13 cellular contexts compared by ENCODE assay signal in the genomic region with DNA sequence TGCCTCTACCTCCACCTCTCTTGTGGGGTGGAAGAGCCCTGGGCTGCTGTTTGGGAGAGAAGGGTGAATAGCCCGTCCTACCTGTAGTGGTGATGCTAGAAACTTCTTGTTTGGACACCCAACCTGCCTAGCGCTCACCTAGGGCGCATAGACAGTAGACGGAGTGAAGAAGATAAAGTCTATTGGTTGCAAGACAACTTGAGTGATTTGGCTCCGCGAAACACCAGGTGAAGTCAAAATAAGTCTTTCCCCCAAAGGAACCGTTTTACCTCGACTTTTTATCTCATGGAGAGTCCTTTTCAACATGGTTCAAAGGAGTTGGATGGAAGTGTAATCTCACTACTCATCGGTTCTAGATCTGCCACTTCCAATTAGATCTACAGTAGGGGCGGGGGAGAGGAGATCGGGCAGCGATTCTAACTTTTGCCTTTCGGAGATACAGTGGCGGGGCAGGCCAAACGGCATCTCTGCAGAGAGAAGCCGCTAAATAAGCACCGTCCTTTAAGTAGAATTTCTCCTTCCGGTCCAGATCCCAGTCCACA. TPM values are rescaled to one million over a fixed set of nuclear protein-coding genes. Genes with fewer than 3 reads are reported as not detected.
DNase-seq lines count a peak whose midpoint lies in the region; ATAC-seq, FAIRE-seq and TF ChIP-seq lines count a peak whose summit lies in the region.
"Had no signal": no experiment of that assay in that cellular context is flagged by ENCODE, and none has a peak within 500 bp of the region (broad histone marks: within the 10 kb centered on the region; RNA-seq: fewer than 3 reads in every experiment).

No MANE protein-coding gene starts in this region.

- peaks cover 17% of the 10 kb centered on the region for H3K4me1 ChIP-seq in CD8-positive, alpha-beta memory T cell (ENCODE audit: insufficient read depth, low read length)
- H3K4me1 ChIP-seq in HEK293 (ENCODE audit: control insufficient read depth, insufficient read depth, low read length), result peaks cover 9% of the 10 kb centered on the region; the same call in 1 of the 2 replicates
- peaks cover 0 to 10% of the 10 kb centered on the region in 2 donors for H3K4me1 ChIP-seq in naive thymus-derived CD4-positive, alpha-beta T cell (ENCODE audit: control insufficient read depth in 2 of 2, insufficient read depth in 2 of 2, low read length in 2 of 2)
- H3K4me1 ChIP-seq: foreskin keratinocyte had no signal

- peaks cover 16% of the 10 kb centered on the region for H3K9me3 ChIP-seq in CD8-positive, alpha-beta memory T cell (ENCODE audit: low read length)
- H3K9me3 ChIP-seq in HEK293 (ENCODE audit: control insufficient read depth, insufficient read depth, low read depth, low read length), result no peaks in the 10 kb centered on the region
- H3K9me3 ChIP-seq in naive thymus-derived CD4-positive, alpha-beta T cell (ENCODE audit: control insufficient read depth in 2 of 3, low read length in 3 of 3), result peaks cover 0 to 49% (median 0%) of the 10 kb centered on the region in 3 experiments

- H3K9me3 Mint-ChIP-seq in CD8-positive, alpha-beta memory T cell, result peaks cover 17 to 59% (median 55%) of the 10 kb centered on the region in 5 donors
- H3K9me3 Mint-ChIP-seq in naive thymus-derived CD4-positive, alpha-beta T cell, result peaks cover 3 to 71% (median 41%) of the 10 kb centered on the region in 11 donors

- H3K36me3 Mint-ChIP-seq in CD8-positive, alpha-beta memory T cell, result peaks cover 0 to 5% (median 2%) of the 10 kb centered on the region in 3 donors
- H3K36me3 Mint-ChIP-seq in naive thymus-derived CD4-positive, alpha-beta T cell, result peaks cover 0 to 28% (median 3%) of the 10 kb centered on the region in 5 donors

- H3K4me1 Mint-ChIP-seq in CD8-positive, alpha-beta memory T cell, result peaks cover 24 to 28% (median 24%) of the 10 kb centered on the region in 3 donors
- H3K4me1 Mint-ChIP-seq in naive thymus-derived CD4-positive, alpha-beta T cell, result peaks cover 18 to 34% (median 25%) of the 10 kb centered on the region in 7 donors

- POLR2A ChIA-PET in CD8-positive, alpha-beta memory T cell (lab: Charles Lee), result no interaction called here
- POLR2A ChIA-PET in HEK293 (lab: Yijun Ruan, JAX), result interaction anchor here (1.1 to 2.7 kb wide), 2 partner anchors 10 to 15 kb away, joined by 3 to 101 read pairs; partner anchors contain the start of gene ZIC2
- POLR2A ChIA-PET in naive thymus-derived CD4-positive, alpha-beta T cell (lab: Charles Lee), result no interaction called here

- no peak for DNase-seq in CD8-positive, alpha-beta memory T cell
- peak; percentile 82 for DNase-seq in cerebellar cortex (ENCODE audit: low spot score)
- peak in 1 of 9 donors; percentile 24 for DNase-seq in naive thymus-derived CD4-positive, alpha-beta T cell
- no peak for DNase-seq in NCI-H146 treated with DMSO at 0.1 percent for 48 hours (lab: John Stamatoyannopoulos, UW; ENCODE audit: unreplicated experiment)
- DNase-seq in frontal cortex (ENCODE audit: low spot score in 2 of 2), result no peak
- DNase-seq in NCI-H1694 treated with DMSO at 0.1 percent for 48 hours (lab: John Stamatoyannopoulos, UW), result no peak
- DNase-seq: activated gamma-delta T cell, DMS53, foreskin keratinocyte, MM.1S had no signal

- ATAC-seq in naive thymus-derived CD4-positive, alpha-beta T cell, result no peak
- ATAC-seq: foreskin keratinocyte, Panc1 had no signal

- intact Hi-C loops in naive thymus-derived CD4-positive, alpha-beta T cell (cut with micrococcal nuclease), result loop anchor here in 1 of 2 donors (2.0 to 10.0 kb wide), 4 partner anchors 17 to 613 kb away; partner anchors contain the start of genes GGACT and PCCA

- CTCF ChIA-PET in CD8-positive, alpha-beta memory T cell (lab: Charles Lee), result no interaction called here
- CTCF ChIA-PET in HEK293 (lab: Yijun Ruan, JAX), result interaction anchor here (0.7 kb wide), 1 partner anchor 129 kb away, joined by 3 read pairs; no protein-coding TSS in a partner anchor
- CTCF ChIA-PET in naive thymus-derived CD4-positive, alpha-beta T cell (lab: Charles Lee), result no interaction called here

- no peak overlapping the region for H3K4me3 ChIP-seq in CD8-positive, alpha-beta memory T cell (ENCODE audit: low read length)
- H3K4me3 ChIP-seq in HEK293 (ENCODE audit: low read depth, low read length), result no peak overlapping the region; the same call in 1 of the 2 replicates
- no peak overlapping the region for H3K4me3 ChIP-seq in naive thymus-derived CD4-positive, alpha-beta T cell (ENCODE audit: low read length)

- H3K4me3 Mint-ChIP-seq in CD8-positive, alpha-beta memory T cell, result peak overlapping the region; percentile 32 to 81 (median 60)
- peak overlapping the region; percentile 24 to 80 (median 66) for H3K4me3 Mint-ChIP-seq in naive thymus-derived CD4-positive, alpha-beta T cell

- H3K27me3 ChIP-seq in CD8-positive, alpha-beta memory T cell (ENCODE audit: insufficient read depth, low read length, poor library complexity, severe bottlenecking), result peaks cover 81% of the 10 kb centered on the region
- peaks cover 47 to 77% of the 10 kb centered on the region in 2 donors for H3K27me3 ChIP-seq in naive thymus-derived CD4-positive, alpha-beta T cell (ENCODE audit: control insufficient read depth in 2 of 2, insufficient read depth in 2 of 2, low read length in 2 of 2)

- TF ChIP-seq CTCF in HEK293 (tag by site-specific recombination; IDR thresholded peaks at IDR 0.05), result no peak

- no peaks in the 10 kb centered on the region for H3K36me3 ChIP-seq in CD8-positive, alpha-beta memory T cell (ENCODE audit: insufficient read depth, low read length)
- H3K36me3 ChIP-seq in HEK293 (ENCODE audit: control insufficient read depth in 2 of 2, insufficient read depth in 1 of 2, low read length in 2 of 2), result peaks cover 0 to 7% of the 10 kb centered on the region in 2 experiments; a peak in 1 of 3 replicates
- H3K36me3 ChIP-seq in naive thymus-derived CD4-positive, alpha-beta T cell (ENCODE audit: control insufficient read depth in 2 of 3, insufficient read depth in 3 of 3, low read length in 3 of 3), result no peaks in the 10 kb centered on the region

- FAIRE-seq in frontal cortex (lab: Jason Lieb, UNC), result no peak

- H3K27ac Mint-ChIP-seq in CD8-positive, alpha-beta memory T cell, result peak overlapping the region in 4 of 8 donors; percentile 66 to 97 (median 73)
- peak overlapping the region in 8 of 9 donors; percentile 41 to 88 (median 82) for H3K27ac Mint-ChIP-seq in naive thymus-derived CD4-positive, alpha-beta T cell

- H3K27ac ChIP-seq in CD8-positive, alpha-beta memory T cell (ENCODE audit: low read depth, low read length), result no peak overlapping the region
- 0 out of 2 replicates have a peak overlapping the region, but pooled peaks have one; percentile 100 for H3K27ac ChIP-seq in HEK293 (ENCODE audit: extremely low read depth, low read depth, low read length)
- H3K27ac ChIP-seq in naive thymus-derived CD4-positive, alpha-beta T cell (ENCODE audit: low read depth, low read length), result no peak overlapping the region
- H3K27ac ChIP-seq: foreskin keratinocyte had no signal

- peaks cover 74 to 80% of the 10 kb centered on the region in 2 donors for H3K27me3 Mint-ChIP-seq in CD8-positive, alpha-beta memory T cell
- peaks cover 68 to 80% (median 69%) of the 10 kb centered on the region in 5 donors for H3K27me3 Mint-ChIP-seq in naive thymus-derived CD4-positive, alpha-beta T cell

TF ChIP-seq in HEK293, 187 proteins besides CTCF, POLR2A, EP300 and RAD21:
- TF ChIP-seq ZNF175 (tag by site-specific recombination; IDR thresholded peaks at IDR 0.05) (no peak), PRDM4 (tag by site-specific recombination; IDR thresholded peaks at IDR 0.05) (peak; percentile 54)

RNA-seq across cellular contexts. Expression of gene ZIC5, which starts 0.7 kb away (rescaled TPM):
- total RNA-seq in CD8-positive, alpha-beta memory T cell, result not detected
- not detected for polyA plus RNA-seq in CD8-positive, alpha-beta memory T cell
- total RNA-seq in naive thymus-derived CD4-positive, alpha-beta T cell, result not detected
- polyA plus RNA-seq in naive thymus-derived CD4-positive, alpha-beta T cell, result not detected
- total RNA-seq in frontal cortex, result 1.6 TPM
- total RNA-seq: foreskin keratinocyte, lower leg skin had no signal
- polyA plus RNA-seq: foreskin keratinocyte had no signal

RNA-seq across cellular contexts. Expression of gene ZIC2, which starts 9.3 kb away (rescaled TPM):
- total RNA-seq in CD8-positive, alpha-beta memory T cell, result not detected
- polyA plus RNA-seq in CD8-positive, alpha-beta memory T cell, result not detected
- under 1 TPM in 1 of 5 experiments, not detected in 4; 0.51 TPM for total RNA-seq in naive thymus-derived CD4-positive, alpha-beta T cell
- not detected for polyA plus RNA-seq in naive thymus-derived CD4-positive, alpha-beta T cell
- 2.4 TPM for total RNA-seq in frontal cortex
- total RNA-seq: foreskin keratinocyte had no signal
- polyA plus RNA-seq: foreskin keratinocyte had no signal
